8 cellular contexts compared by ENCODE assay signal in the genomic region with DNA sequence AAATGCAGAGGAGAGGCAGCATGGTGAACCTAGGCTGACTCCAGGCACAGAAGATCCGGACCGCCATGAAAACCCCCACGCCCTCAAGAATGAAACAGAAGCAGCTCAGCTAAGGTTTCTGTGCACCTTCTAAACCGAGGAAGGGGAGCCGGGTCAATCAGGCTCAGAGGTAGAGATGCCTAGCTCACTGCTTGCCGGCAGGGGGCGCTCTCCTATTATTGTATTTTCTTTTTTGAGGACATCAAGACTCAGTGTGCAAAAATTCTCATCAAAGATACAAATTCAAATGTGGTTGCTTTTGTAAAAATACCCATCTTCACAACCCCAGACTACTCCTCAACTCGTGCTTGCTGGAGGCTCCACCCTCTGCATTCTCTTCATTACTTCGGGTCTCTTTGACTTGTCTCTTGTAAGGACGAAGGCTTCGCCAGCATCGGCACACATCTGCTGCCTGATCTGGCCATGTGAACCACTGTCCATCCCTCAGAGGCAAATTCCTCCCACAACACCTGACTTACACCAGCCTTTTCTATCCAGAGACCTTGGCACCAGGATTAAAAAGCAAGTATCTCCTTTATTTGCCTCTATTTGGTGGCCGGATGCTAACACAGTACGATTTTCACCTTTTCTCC. TPM values are rescaled to one million over a fixed set of nuclear protein-coding genes. Genes with fewer than 3 reads are reported as not detected.
DNase-seq lines count a peak whose midpoint lies in the region; ATAC-seq and TF ChIP-seq lines count a peak whose summit lies in the region.

No MANE protein-coding gene starts in this region.

- ATAC-seq in left lung, result peak; percentile 76

- peaks cover 0 to 4% of the 10 kb centered on the region in 2 donors for H3K4me1 ChIP-seq in left lung

- H3K27ac ChIP-seq in caudate nucleus (ENCODE audit: low read depth, low read length) (no peak overlapping the region), left lung (no peak overlapping the region)

- DNase-seq in A172 (ENCODE audit: low spot score), result peak; percentile 19
- peak; percentile 61 for DNase-seq in GM13976 (ENCODE audit: low spot score)
- DNase-seq in NCI-H2107 treated with DMSO at 0.1 percent for 48 hours (lab: John Stamatoyannopoulos, UW; ENCODE audit: unreplicated experiment), result peak; percentile 18
- peak; percentile 60 for DNase-seq in activated CD4-positive, CD25-positive, alpha-beta regulatory T cell treated with anti-CD3 and anti-CD28 coated beads, Interleukin-2, amount 50 U/mL, for 16 hours (ENCODE audit: low read depth, low spot score)
- peak in 45 of 61 donors; percentile 5 to 76 (median 39) for DNase-seq in caudate nucleus (lab: John Stamatoyannopoulos, UW)
- peak; percentile 67 to 85 for DNase-seq in left lung
- DNase-seq in stimulated activated CD4-positive, alpha-beta T cell treated with anti-CD3 and anti-CD28 coated beads, Interleukin-4, amount 100 ng/mL, for 24 hours, result peak; percentile 71
- DNase-seq in GF-D8 (lab: John Stamatoyannopoulos, UW), result no peak

- H3K4me3 ChIP-seq in left lung, result no peak overlapping the region

- in situ Hi-C loops in GM13976 (cut with MboI; ENCODE audit: low sequenced_read_pairs, unreplicated experiment), result loop anchor here (5.0 to 25.0 kb wide), 3 partner anchors 107 to 520 kb away; a partner anchor contains a TSS

- peak; percentile 70 for TF ChIP-seq CTCF in GM13976 (IDR thresholded peaks at IDR 0.05; ENCODE audit: borderline replicate concordance, control extremely low read depth, extremely low read depth, insufficient read depth, missing control alignments)
- TF ChIP-seq CTCF in left lung (IDR thresholded peaks at IDR 0.05), result peak; percentile 89 to 92

- intact Hi-C loops in left lung (cut with DNase I), result loop anchor here in 1 of 2 donors (5.0 kb wide), 1 partner anchor 160 kb away; no protein-coding TSS in a partner anchor

- H3K27me3 ChIP-seq in left lung, result no peaks in the 10 kb centered on the region

- H3K9me3 ChIP-seq in left lung, result no peaks in the 10 kb centered on the region

- H3K36me3 ChIP-seq in left lung, result no peaks in the 10 kb centered on the region

RNA-seq across cellular contexts. Expression of a gene that starts 33.4 kb away (rescaled TPM):
- not detected in 2 replicates for total RNA-seq in A172 (2014; rRNA removed; shearing (Covaris generic))
- 1 to 10 TPM in 1 of 2 donors, not detected in 1; 1.1 TPM for total RNA-seq in left lung

RNA-seq across cellular contexts. Expression of a gene that starts 55.1 kb away (rescaled TPM):
- not detected in 2 replicates for total RNA-seq in A172 (2014; rRNA removed; shearing (Covaris generic))
- 1,000 to 10,000 TPM in 1 of 2 donors, 100 to 1,000 TPM in 1; 518 to 1,326 TPM for total RNA-seq in left lung

Comparison
In these comparisons a context has a peak if more than half of its experiments do, and no peak if none do; other contexts are left out.
1. RNA of a gene that starts 55.1 kb away (total RNA-seq): 518 to 1,326 TPM in left lung; not detected in A172; every median in the first group is over 100 times any median in the second.